ENCODE assay signal across 31 cellular contexts in the genomic region with DNA sequence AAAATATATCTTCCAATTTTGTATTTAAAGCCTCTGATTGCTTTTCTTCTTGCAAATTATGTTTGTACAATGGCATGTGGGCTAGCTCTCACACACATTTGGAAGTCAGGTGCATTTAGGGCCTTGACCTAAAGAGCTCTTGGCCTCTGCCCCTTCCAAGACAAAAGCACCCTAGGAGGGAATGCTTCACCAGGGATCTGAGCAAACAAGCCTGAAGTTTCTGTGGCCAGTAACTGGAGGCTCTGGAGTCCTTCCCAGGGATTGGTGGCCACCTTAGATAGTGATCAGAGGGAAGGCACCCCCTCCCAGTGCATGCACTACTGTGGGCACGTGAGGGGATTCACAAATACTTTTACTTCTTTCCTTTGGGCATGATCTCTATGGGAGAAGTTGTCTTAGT.
"Had no signal": no experiment of that assay in that cellular context is flagged by ENCODE, and none has a peak within 500 bp of the region (broad histone marks: within the 10 kb centered on the region; RNA-seq: fewer than 3 reads in every experiment).

No MANE protein-coding gene starts in this region.

- H3K36me3 Mint-ChIP-seq: mesothelial cell of epicardium; naive B cell; natural killer cell treated with Interleukin-12 subunit alpha and Interleukin-12 subunit beta and Interleukin-15 and Interleukin-18, amount 100 ng/mL, for 72 hours; stimulated activated effector memory CD8-positive, alpha-beta T cell treated with anti-CD3 and anti-CD28 coated beads, Interleukin-12 subunit alpha, Interleukin-12 subunit beta, amount 100 ng/mL, for 72 hours; type B pancreatic cell had no signal

- DNase-seq: dermis blood vessel endothelial cell; effector memory CD4-positive, alpha-beta T cell; erythroblast; esophagus squamous epithelium; foreskin melanocyte; glutamatergic neuron; heart right ventricle; hippocampal formation; left cardiac atrium; left lung; mesenchymal stem cell; mucosa of descending colon; naive B cell; pancreas; right lobe of liver; stimulated activated CD4-positive, alpha-beta T cell treated with anti-CD3 and anti-CD28 coated beads, Interleukin-12 subunit alpha, Interleukin-12 subunit beta, amount 100 ng/mL, for 4 hours; stimulated activated CD4-positive, alpha-beta T cell treated with anti-CD3 and anti-CD28 coated beads, Interleukin-1b, Interleukin-23, amount 100 ng/mL, for 48 hours; stimulated activated CD4-positive, alpha-beta T cell treated with anti-CD3 and anti-CD28 coated beads, Interleukin-4, amount 100 ng/mL, for 24 hours; stimulated activated naive CD8-positive, alpha-beta T cell treated with anti-CD3 and anti-CD28 coated beads, Interleukin-15, Interleukin-2, amounts not matched to agents 100 U/mL and 50 U/mL, for 24 hours; substantia nigra; testis; tibial artery had no signal

- H3K27ac Mint-ChIP-seq: mesothelial cell of epicardium; natural killer cell treated with Interleukin-12 subunit alpha and Interleukin-12 subunit beta and Interleukin-15 and Interleukin-18, amount 100 ng/mL, for 72 hours; progenitor cell of endocrine pancreas; stimulated activated effector memory CD8-positive, alpha-beta T cell treated with anti-CD3 and anti-CD28 coated beads, Interleukin-12 subunit alpha, Interleukin-12 subunit beta, amount 100 ng/mL, for 72 hours; type B pancreatic cell had no signal

- H3K4me3 ChIP-seq: coronary artery, esophagus squamous epithelium, heart right ventricle, left lung, mucosa of descending colon, pancreas, right lobe of liver, smooth muscle cell, testis, tibial artery had no signal

- H3K9me3 ChIP-seq: esophagus squamous epithelium, heart right ventricle, left lung, mucosa of descending colon, neutrophil, pancreas, right lobe of liver, testis, tibial artery had no signal

- H3K4me1 Mint-ChIP-seq: mesothelial cell of epicardium; neural crest cell; stimulated activated effector memory CD8-positive, alpha-beta T cell treated with anti-CD3 and anti-CD28 coated beads, Interleukin-12 subunit alpha, Interleukin-12 subunit beta, amount 100 ng/mL, for 72 hours had no signal

- H3K27ac ChIP-seq: coronary artery, esophagus squamous epithelium, heart right ventricle, left lung, neutrophil, pancreas, right lobe of liver, testis, tibial artery had no signal

- H3K4me2 ChIP-seq: smooth muscle cell had no signal

- H3K4me1 ChIP-seq: esophagus squamous epithelium, heart right ventricle, left lung, pancreas, right lobe of liver, testis, tibial artery had no signal

- H3K36me3 ChIP-seq: esophagus squamous epithelium, heart right ventricle, left lung, neutrophil, pancreas, right lobe of liver, tibial artery had no signal

- H3K27me3 ChIP-seq: esophagus squamous epithelium, left lung, neutrophil, right lobe of liver, testis, tibial artery had no signal

- H3K4me3 Mint-ChIP-seq: mesothelial cell of epicardium; natural killer cell treated with Interleukin-12 subunit alpha and Interleukin-12 subunit beta and Interleukin-15 and Interleukin-18, amount 100 ng/mL, for 72 hours; neural crest cell; stimulated activated effector memory CD8-positive, alpha-beta T cell treated with anti-CD3 and anti-CD28 coated beads, Interleukin-12 subunit alpha, Interleukin-12 subunit beta, amount 100 ng/mL, for 72 hours; type B pancreatic cell had no signal

- H3K27me3 Mint-ChIP-seq: naive B cell, progenitor cell of endocrine pancreas, type B pancreatic cell had no signal

- H3K9me3 Mint-ChIP-seq: natural killer cell treated with Interleukin-12 subunit alpha and Interleukin-12 subunit beta and Interleukin-15 and Interleukin-18, amount 100 ng/mL, for 72 hours; stimulated activated effector memory CD8-positive, alpha-beta T cell treated with anti-CD3 and anti-CD28 coated beads, Interleukin-12 subunit alpha, Interleukin-12 subunit beta, amount 100 ng/mL, for 72 hours had no signal
